8 cellular contexts compared by ENCODE assay signal in the genomic region with DNA sequence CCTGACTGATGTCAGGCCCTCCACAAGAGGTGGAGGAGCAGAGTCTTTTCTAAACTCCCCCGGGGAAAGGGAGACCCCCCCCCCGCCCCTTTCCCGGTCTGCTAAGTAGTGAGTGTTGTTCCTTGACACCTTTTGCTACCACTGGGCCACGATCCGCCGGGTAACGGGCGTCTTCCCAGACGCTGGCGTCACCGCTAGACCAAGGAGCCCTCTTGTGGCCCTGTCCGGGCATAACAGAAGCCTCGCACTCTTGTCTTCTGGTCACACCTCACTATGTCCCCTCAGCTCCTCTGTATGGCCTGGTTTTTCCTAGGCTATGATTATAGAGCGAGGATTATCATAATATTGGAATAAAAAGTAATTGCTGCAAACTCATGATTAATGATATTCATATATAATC. TPM values are rescaled to one million over a fixed set of nuclear protein-coding genes. Genes with fewer than 3 reads are reported as not detected.
DNase-seq lines count a peak whose midpoint lies in the region; ATAC-seq, FAIRE-seq and TF ChIP-seq lines count a peak whose summit lies in the region.
"Not testable (repeated sequence)": the region's sequence is repeated elsewhere in the genome, so short reads cannot be mapped to it uniquely, and the experiment has no call there.

No MANE protein-coding gene starts in this region.

- WGBS in HepG2 (ENCODE audit: low lambda C conversion rate), result 4% methylated on average over 11 of the region's 14 CpGs
- WGBS in small intestine, 3 donors, result 5 to 8% (median 7%) methylated on average over 14 of the region's 14 CpGs
- WGBS in aorta, 2 donors, result 4 to 5% methylated on average over 14 of the region's 14 CpGs

- TF ChIP-seq CTCF in endothelial cell (IDR thresholded peaks at IDR 0.05; ENCODE audit: unreplicated experiment) (peak; percentile 45), HepG2 (CRISPR knock-in tag; IDR thresholded peaks at IDR 0.05) (peak; percentile 79)

- H3K4me1 Mint-ChIP-seq in endothelial cell (ENCODE audit: unreplicated experiment), result not testable (repeated sequence)

- H2AFZ ChIP-seq in HepG2 (ENCODE audit: low read length), result not testable (repeated sequence)

- not testable (repeated sequence) for TF ChIP-seq EP300 in HepG2 (IDR thresholded peaks at IDR 0.05; ENCODE audit: low read depth in 2 of 2, low read length in 2 of 2); HepG2 (CRISPR knock-in tag; IDR thresholded peaks at IDR 0.05; ENCODE audit: borderline replicate concordance)

- H3K4me3 ChIP-seq in HepG2 (replicated peaks in 1 of 3; ENCODE audit: insufficient read depth in 1 of 3, low read depth in 2 of 3, low read length in 3 of 3); small intestine (ENCODE audit: low read depth in 1 of 2, low read length in 2 of 2); aorta (ENCODE audit: low read length in 2 of 2): not testable (repeated sequence)

- not testable (repeated sequence) for FAIRE-seq in HepG2 (lab: Jason Lieb, UNC); small intestine (lab: Jason Lieb, UNC)

- not testable (repeated sequence) for H3K27me3 Mint-ChIP-seq in endothelial cell (ENCODE audit: unreplicated experiment)

- H3K36me3 Mint-ChIP-seq in endothelial cell (ENCODE audit: low read depth, unreplicated experiment), result not testable (repeated sequence)

- not testable (repeated sequence) for BruUV-seq in HepG2 (replicated peaks; lab: Mats Ljungman, UMichigan)

- DNase-seq in ELF-1 (ENCODE audit: low read depth, low spot score) (peak; percentile 64), NCI-H1694 (lab: John Stamatoyannopoulos, UW) (peak; percentile 2), T-helper 9 cell (peak; percentile 47), activated gamma-delta T cell treated with Interleukin-2 at 50 U/mL for 16 hours (peak; percentile 57), endothelial cell (ENCODE audit: low spot score) (peak; percentile 75), HepG2 (ENCODE audit: low spot score) (peak; percentile 28), small intestine (peak; percentile 60), aorta (peak; percentile 85 to 90)

- CTCF ChIA-PET in HepG2 (lab: Yijun Ruan, JAX; ENCODE audit: low intra/inter-chr PET ratio, low total read pairs), result not testable (repeated sequence)

- H3K9ac ChIP-seq in HepG2 (ENCODE audit: insufficient read depth, low read depth, low read length), result not testable (repeated sequence)

- not testable (repeated sequence) for H4K20me1 ChIP-seq in HepG2 (ENCODE audit: insufficient read depth, low read length)

- peaks cover 11% of the 10 kb centered on the region for H3K79me2 ChIP-seq in HepG2 (ENCODE audit: insufficient read depth, low read length)

- not testable (repeated sequence) for TF ChIP-seq POLR2A in HepG2 (IDR thresholded peaks at IDR 0.05; ENCODE audit: insufficient read depth in 1 of 2, low read depth in 2 of 2, low read length in 2 of 2)

- H3K9me3 ChIP-seq in HepG2 (ENCODE audit: low read length); small intestine (ENCODE audit: control insufficient read depth, low read depth); aorta (ENCODE audit: control insufficient read depth, low read length): not testable (repeated sequence)

- H3K4me1 ChIP-seq in HepG2 (ENCODE audit: insufficient read depth, low read length), result peaks cover 19% of the 10 kb centered on the region
- not testable (repeated sequence) for H3K4me1 ChIP-seq in small intestine (ENCODE audit: control insufficient read depth in 2 of 2, insufficient read depth in 1 of 2, low read depth in 1 of 2, low read length in 1 of 2); aorta (ENCODE audit: control insufficient read depth in 1 of 2, insufficient read depth in 2 of 2, low read length in 2 of 2)

- H3K4me3 Mint-ChIP-seq in endothelial cell (ENCODE audit: unreplicated experiment), result not testable (repeated sequence)

- 0 out of 2 replicates have a peak, but pooled peaks have one; percentile 17 for TF ChIP-seq RAD21 in HepG2 (CRISPR knock-in tag; IDR thresholded peaks at IDR 0.05)

- 0 out of 2 replicates have a peak overlapping the region, but pooled peaks have one; percentile 32 for H3K4me2 ChIP-seq in HepG2 (ENCODE audit: low read depth, low read length)

- not testable (repeated sequence) for H3K36me3 ChIP-seq in HepG2 (replicated peaks in 1 of 2; ENCODE audit: control insufficient read depth in 1 of 2, insufficient read depth in 2 of 2, low read length in 2 of 2); small intestine (ENCODE audit: control insufficient read depth in 2 of 2, insufficient read depth in 2 of 2, low read length in 2 of 2); aorta (ENCODE audit: control insufficient read depth in 1 of 2, insufficient read depth in 2 of 2, low read length in 1 of 2)

- intact Hi-C loops in HepG2 (cut with micrococcal nuclease; ENCODE audit: unreplicated experiment), result not testable (repeated sequence)
- intact Hi-C loops in aorta (cut with DNase I), result loop anchor here in 1 of 2 donors (10.0 kb wide), 2 partner anchors 65 to 135 kb away; partner anchors contain the start of genes CEMP1 and PDPK1

- POLR2A ChIA-PET in HepG2 (lab: Yijun Ruan, JAX), result interaction anchor here (0.6 kb wide), 1 partner anchor 72 kb away, joined by 3 read pairs; no protein-coding TSS in a partner anchor

- H3K27ac ChIP-seq in HepG2 (ENCODE audit: extremely low read length, insufficient read depth, low read length); small intestine (ENCODE audit: low read depth in 1 of 2, low read length in 1 of 2); aorta (ENCODE audit: low read depth in 1 of 2, low read length in 2 of 2): not testable (repeated sequence)

- H3K9me3 Mint-ChIP-seq in endothelial cell (ENCODE audit: unreplicated experiment), result not testable (repeated sequence)

- not testable (repeated sequence) for ATAC-seq in HepG2; aorta (ENCODE audit: low FRiP score)

- not testable (repeated sequence) for H3K27ac Mint-ChIP-seq in endothelial cell (ENCODE audit: unreplicated experiment)

- not testable (repeated sequence) for H3K27me3 ChIP-seq in HepG2 (ENCODE audit: control insufficient read depth in 1 of 2, insufficient read depth in 2 of 2, low read length in 2 of 2); small intestine (ENCODE audit: control insufficient read depth in 2 of 2, insufficient read depth in 2 of 2, low read length in 2 of 2); aorta (ENCODE audit: control insufficient read depth in 1 of 2, insufficient read depth in 2 of 2, low read length in 1 of 2)

- in situ Hi-C loops in HepG2 (cut with HindIII; ENCODE audit: extremely low pct_ligation_motif_present, low pct_unique_long_range_greater_than_20kb), result not testable (repeated sequence)

RNA-seq across cellular contexts. Expression of gene KCTD5, which starts 12.3 kb away (rescaled TPM):
- total RNA-seq in endothelial cell (ENCODE audit: unreplicated experiment), result 24.3 TPM
- 29.8 and 31.0 TPM in 2 replicates for total RNA-seq in HepG2 (2016; rRNA removed; fragmentation: Illumina TruSeq; extraction: Trizol)
- 5.0 and 5.1 TPM in 2 replicates for total RNA-seq in HepG2 (2016; cell fraction: cytosol; rRNA removed; fragmentation: Illumina TruSeq; extraction: Trizol; ENCODE audit: low read depth)
- 27.9 and 29.1 TPM in 2 replicates for total RNA-seq in HepG2 (2016; cell fraction: insoluble cytoplasmic fraction; rRNA removed; fragmentation: Illumina TruSeq; extraction: Trizol)
- total RNA-seq in HepG2 (2016; cell fraction: membrane; rRNA removed; fragmentation: Illumina TruSeq; extraction: Trizol), result 14.7 and 15.1 TPM in 2 replicates
- 13.3 and 14.3 TPM in 2 replicates for total RNA-seq in HepG2 (2016; cell fraction: nucleus; rRNA removed; fragmentation: Illumina TruSeq; extraction: Trizol)
- 25.4 and 30.1 TPM in 2 replicates for polyA plus RNA-seq in HepG2 (2011; rRNA removed)
- polyA plus RNA-seq in HepG2 (2011; cell fraction: cytosol; rRNA removed), result 33.9 and 64.2 TPM in 2 replicates
- polyA plus RNA-seq in HepG2 (2011; cell fraction: nucleus; rRNA removed), result 25.5 and 25.6 TPM in 2 replicates
- polyA plus RNA-seq in HepG2 (2012), result 16.3 and 19.0 TPM in 2 replicates
- polyA plus RNA-seq in HepG2 (2016; cell fraction: cytosol; fragmentation: Illumina TruSeq; extraction: Trizol; ENCODE audit: low read depth), result 3.8 and 4.0 TPM in 2 replicates
- 32.7 and 37.0 TPM in 2 replicates for polyA plus RNA-seq in HepG2 (2016; cell fraction: insoluble cytoplasmic fraction; fragmentation: Illumina TruSeq; extraction: Trizol; ENCODE audit: low read depth)
- 9.8 and 10.5 TPM in 2 replicates for polyA plus RNA-seq in HepG2 (2016; cell fraction: membrane; fragmentation: Illumina TruSeq; extraction: Trizol; ENCODE audit: low read depth)
- polyA plus RNA-seq in HepG2 (2016; cell fraction: nucleus; fragmentation: Illumina TruSeq; extraction: Trizol; ENCODE audit: insufficient read depth, low read depth), result 21.4 and 22.6 TPM in 2 replicates
- polyA minus RNA-seq in HepG2 (2011; rRNA and poly(A)+ RNA removed; ENCODE audit: low replicate concordance), result 23.0 and 26.3 TPM in 2 replicates
- polyA minus RNA-seq in HepG2 (2011; cell fraction: cytosol; rRNA and poly(A)+ RNA removed), result 12.8 and 16.6 TPM in 2 replicates
- polyA minus RNA-seq in HepG2 (2011; cell fraction: nucleus; rRNA and poly(A)+ RNA removed), result 11.3 and 13.7 TPM in 2 replicates
- 10 to 100 TPM; 24.3 to 41.2 (median 35.5) TPM for polyA plus RNA-seq in small intestine
- total RNA-seq in aorta, result 10 to 100 TPM; 14.3 to 15.5 TPM
- 10 to 100 TPM in 1 of 2 donors, 1 to 10 TPM in 1; 9.7 to 13.0 TPM for polyA plus RNA-seq in aorta

RNA-seq across cellular contexts. Expression of gene PRSS27, which starts 50.0 kb away (rescaled TPM):
- total RNA-seq in endothelial cell (ENCODE audit: unreplicated experiment), result 0.90 TPM
- total RNA-seq in HepG2 (2016; rRNA removed; fragmentation: Illumina TruSeq; extraction: Trizol), result 0.20 TPM in 1 of 2 replicates, not detected in the other
- 0.30 TPM in 1 of 2 replicates, not detected in the other for total RNA-seq in HepG2 (2016; cell fraction: cytosol; rRNA removed; fragmentation: Illumina TruSeq; extraction: Trizol; ENCODE audit: low read depth)
- total RNA-seq in HepG2 (2016; cell fraction: insoluble cytoplasmic fraction; rRNA removed; fragmentation: Illumina TruSeq; extraction: Trizol), result 0.35 TPM in 1 of 2 replicates, not detected in the other
- total RNA-seq in HepG2 (2016; cell fraction: membrane; rRNA removed; fragmentation: Illumina TruSeq; extraction: Trizol), result 0.12 and 0.41 TPM in 2 replicates
- 0.19 and 0.34 TPM in 2 replicates for total RNA-seq in HepG2 (2016; cell fraction: nucleus; rRNA removed; fragmentation: Illumina TruSeq; extraction: Trizol)
- polyA plus RNA-seq in HepG2 (2011; rRNA removed), result 0.73 and 1.2 TPM in 2 replicates
- polyA plus RNA-seq in HepG2 (2011; cell fraction: cytosol; rRNA removed), result 0.59 and 1.3 TPM in 2 replicates
- 2.0 and 2.8 TPM in 2 replicates for polyA plus RNA-seq in HepG2 (2011; cell fraction: nucleus; rRNA removed)
- polyA plus RNA-seq in HepG2 (2012), result 0.43 and 1.1 TPM in 2 replicates
- 0.08 and 0.16 TPM in 2 replicates for polyA plus RNA-seq in HepG2 (2016; cell fraction: cytosol; fragmentation: Illumina TruSeq; extraction: Trizol; ENCODE audit: low read depth)
- polyA plus RNA-seq in HepG2 (2016; cell fraction: insoluble cytoplasmic fraction; fragmentation: Illumina TruSeq; extraction: Trizol; ENCODE audit: low read depth), result not detected in 2 replicates
- polyA plus RNA-seq in HepG2 (2016; cell fraction: membrane; fragmentation: Illumina TruSeq; extraction: Trizol; ENCODE audit: low read depth), result 0.21 TPM in 1 of 2 replicates, not detected in the other
- 0.53 TPM in 1 of 2 replicates, not detected in the other for polyA plus RNA-seq in HepG2 (2016; cell fraction: nucleus; fragmentation: Illumina TruSeq; extraction: Trizol; ENCODE audit: insufficient read depth, low read depth)
- 1.0 and 1.7 TPM in 2 replicates for polyA minus RNA-seq in HepG2 (2011; rRNA and poly(A)+ RNA removed; ENCODE audit: low replicate concordance)
- polyA minus RNA-seq in HepG2 (2011; cell fraction: cytosol; rRNA and poly(A)+ RNA removed), result not detected in 2 replicates
- 1.3 and 1.6 TPM in 2 replicates for polyA minus RNA-seq in HepG2 (2011; cell fraction: nucleus; rRNA and poly(A)+ RNA removed)
- polyA plus RNA-seq in small intestine, result 1 to 10 TPM in 1 of 3 donors, not detected in 2; 1.3 TPM
- total RNA-seq in aorta, result 1 to 10 TPM; 1.3 to 2.2 TPM
- polyA plus RNA-seq in aorta, result 1 to 10 TPM; 1.4 to 1.6 TPM

Comparison
In these comparisons a context has a peak if more than half of its experiments do, and no peak if none do; other contexts are left out.
1. DNase-seq: peak in every context shown above with its lines; median percentile 88 in aorta; 75 in endothelial cell; 64 in ELF-1; 60 in small intestine; 57 in activated gamma-delta T cell treated with Interleukin-2 at 50 U/mL for 16 hours; 47 in T-helper 9 cell; 28 in HepG2; 2 in NCI-H1694.